In genomic region chr14:69703047-69704046, GRCh38 we compare ENCODE assay signal across 1 cellular context.
TF ChIP-seq lines count a peak whose summit lies in the region.

No MANE protein-coding gene starts in this region.

TF ChIP-seq in HepG2, 621 proteins besides CTCF, POLR2A, EP300 and RAD21 (continued from another document and continues in another):
- TF ChIP-seq, protein P1, sequence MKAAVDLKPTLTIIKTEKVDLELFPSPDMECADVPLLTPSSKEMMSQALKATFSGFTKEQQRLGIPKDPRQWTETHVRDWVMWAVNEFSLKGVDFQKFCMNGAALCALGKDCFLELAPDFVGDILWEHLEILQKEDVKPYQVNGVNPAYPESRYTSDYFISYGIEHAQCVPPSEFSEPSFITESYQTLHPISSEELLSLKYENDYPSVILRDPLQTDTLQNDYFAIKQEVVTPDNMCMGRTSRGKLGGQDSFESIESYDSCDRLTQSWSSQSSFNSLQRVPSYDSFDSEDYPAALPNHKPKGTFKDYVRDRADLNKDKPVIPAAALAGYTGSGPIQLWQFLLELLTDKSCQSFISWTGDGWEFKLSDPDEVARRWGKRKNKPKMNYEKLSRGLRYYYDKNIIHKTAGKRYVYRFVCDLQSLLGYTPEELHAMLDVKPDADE (CRISPR knock-in tag; IDR thresholded peaks at IDR 0.05): no peak
- TF ChIP-seq ZNF562 (CRISPR knock-in tag; IDR thresholded peaks at IDR 0.05; ENCODE audit: borderline replicate concordance) (no peak), GZF1 (CRISPR knock-in tag; IDR thresholded peaks at IDR 0.05) (no peak), SOX13 (IDR thresholded peaks at IDR 0.05) (no peak), SOX13 (CRISPR knock-in tag; conservative IDR thresholded peaks at IDR 0.05 in 1 of 2, IDR thresholded peaks at IDR 0.05 in 1 of 2) (peak in 1 of 2 experiments; percentile 69; a peak in 2 of 4 replicates), LRRFIP1 (CRISPR knock-in tag; conservative IDR thresholded peaks at IDR 0.05) (no peak), ZFP82 (CRISPR knock-in tag; IDR thresholded peaks at IDR 0.05; ENCODE audit: borderline replicate concordance) (no peak), ZNF570 (CRISPR knock-in tag; IDR thresholded peaks at IDR 0.05; ENCODE audit: borderline replicate concordance) (no peak), SP1 (IDR thresholded peaks at IDR 0.05) (no peak), SP1 (CRISPR knock-in tag; IDR thresholded peaks at IDR 0.05) (no peak), POLR2G (IDR thresholded peaks at IDR 0.05; ENCODE audit: low read depth, low read length) (no peak), FOXP1 (IDR thresholded peaks at IDR 0.05) (no peak), FOXP1 (CRISPR knock-in tag; IDR thresholded peaks at IDR 0.05) (no peak), SOX5 (CRISPR knock-in tag; IDR thresholded peaks at IDR 0.05; ENCODE audit: borderline replicate concordance) (peak; percentile 50; the same call in 1 of the 2 replicates), NFKBIZ (CRISPR knock-in tag; IDR thresholded peaks at IDR 0.05) (no peak), ZNF234 (CRISPR knock-in tag; conservative IDR thresholded peaks at IDR 0.05) (no peak), DNMT1 (CRISPR knock-in tag; IDR thresholded peaks at IDR 0.05) (no peak), ZFP1 (CRISPR knock-in tag; IDR thresholded peaks at IDR 0.05) (no peak), CBX1 (IDR thresholded peaks at IDR 0.05; ENCODE audit: low read depth) (no peak), NAIF1 (CRISPR knock-in tag; IDR thresholded peaks at IDR 0.05; ENCODE audit: borderline replicate concordance) (no peak), ZNF274 (CRISPR knock-in tag; IDR thresholded peaks at IDR 0.05) (no peak), ZBTB1 (CRISPR knock-in tag; IDR thresholded peaks at IDR 0.05; ENCODE audit: borderline replicate concordance) (no peak), ZFP37 (CRISPR knock-in tag; IDR thresholded peaks at IDR 0.05; ENCODE audit: borderline replicate concordance) (no peak), MBNL3 (CRISPR knock-in tag; conservative IDR thresholded peaks at IDR 0.05) (no peak), NR2F6 (IDR thresholded peaks at IDR 0.05) (peak; percentile 77), NR2F6 (CRISPR knock-in tag; IDR thresholded peaks at IDR 0.05) (peak; percentile 78), ZNF34 (CRISPR knock-in tag; IDR thresholded peaks at IDR 0.05; ENCODE audit: borderline replicate concordance) (no peak), RBAK (CRISPR knock-in tag; IDR thresholded peaks at IDR 0.05) (no peak), SPEN (CRISPR knock-in tag; IDR thresholded peaks at IDR 0.05; ENCODE audit: low read depth) (no peak), ZNF687 (CRISPR knock-in tag; IDR thresholded peaks at IDR 0.05) (peak; percentile 25), ZNF329 (CRISPR knock-in tag; IDR thresholded peaks at IDR 0.05; ENCODE audit: low read depth) (no peak), MED1 (CRISPR knock-in tag; IDR thresholded peaks at IDR 0.05) (no peak), EZH2 (conservative IDR thresholded peaks at IDR 0.05; ENCODE audit: low read depth, low read length) (no peak), NCOR1 (IDR thresholded peaks at IDR 0.05; ENCODE audit: borderline replicate concordance, low read length) (no peak), ZNF251 (CRISPR knock-in tag; IDR thresholded peaks at IDR 0.05) (no peak), DMAP1 (CRISPR knock-in tag; IDR thresholded peaks at IDR 0.05) (no peak), ZNF143 (CRISPR knock-in tag; IDR thresholded peaks at IDR 0.05) (no peak), NR2C2 (CRISPR knock-in tag; IDR thresholded peaks at IDR 0.05; ENCODE audit: borderline replicate concordance) (no peak)
- TF ChIP-seq, protein P2, sequence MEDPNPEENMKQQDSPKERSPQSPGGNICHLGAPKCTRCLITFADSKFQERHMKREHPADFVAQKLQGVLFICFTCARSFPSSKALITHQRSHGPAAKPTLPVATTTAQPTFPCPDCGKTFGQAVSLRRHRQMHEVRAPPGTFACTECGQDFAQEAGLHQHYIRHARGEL (CRISPR knock-in tag; IDR thresholded peaks at IDR 0.05): no peak
- TF ChIP-seq, protein P3, sequence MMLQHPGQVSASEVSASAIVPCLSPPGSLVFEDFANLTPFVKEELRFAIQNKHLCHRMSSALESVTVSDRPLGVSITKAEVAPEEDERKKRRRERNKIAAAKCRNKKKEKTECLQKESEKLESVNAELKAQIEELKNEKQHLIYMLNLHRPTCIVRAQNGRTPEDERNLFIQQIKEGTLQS (CRISPR knock-in tag; IDR thresholded peaks at IDR 0.05): no peak
- TF ChIP-seq, protein P4, sequence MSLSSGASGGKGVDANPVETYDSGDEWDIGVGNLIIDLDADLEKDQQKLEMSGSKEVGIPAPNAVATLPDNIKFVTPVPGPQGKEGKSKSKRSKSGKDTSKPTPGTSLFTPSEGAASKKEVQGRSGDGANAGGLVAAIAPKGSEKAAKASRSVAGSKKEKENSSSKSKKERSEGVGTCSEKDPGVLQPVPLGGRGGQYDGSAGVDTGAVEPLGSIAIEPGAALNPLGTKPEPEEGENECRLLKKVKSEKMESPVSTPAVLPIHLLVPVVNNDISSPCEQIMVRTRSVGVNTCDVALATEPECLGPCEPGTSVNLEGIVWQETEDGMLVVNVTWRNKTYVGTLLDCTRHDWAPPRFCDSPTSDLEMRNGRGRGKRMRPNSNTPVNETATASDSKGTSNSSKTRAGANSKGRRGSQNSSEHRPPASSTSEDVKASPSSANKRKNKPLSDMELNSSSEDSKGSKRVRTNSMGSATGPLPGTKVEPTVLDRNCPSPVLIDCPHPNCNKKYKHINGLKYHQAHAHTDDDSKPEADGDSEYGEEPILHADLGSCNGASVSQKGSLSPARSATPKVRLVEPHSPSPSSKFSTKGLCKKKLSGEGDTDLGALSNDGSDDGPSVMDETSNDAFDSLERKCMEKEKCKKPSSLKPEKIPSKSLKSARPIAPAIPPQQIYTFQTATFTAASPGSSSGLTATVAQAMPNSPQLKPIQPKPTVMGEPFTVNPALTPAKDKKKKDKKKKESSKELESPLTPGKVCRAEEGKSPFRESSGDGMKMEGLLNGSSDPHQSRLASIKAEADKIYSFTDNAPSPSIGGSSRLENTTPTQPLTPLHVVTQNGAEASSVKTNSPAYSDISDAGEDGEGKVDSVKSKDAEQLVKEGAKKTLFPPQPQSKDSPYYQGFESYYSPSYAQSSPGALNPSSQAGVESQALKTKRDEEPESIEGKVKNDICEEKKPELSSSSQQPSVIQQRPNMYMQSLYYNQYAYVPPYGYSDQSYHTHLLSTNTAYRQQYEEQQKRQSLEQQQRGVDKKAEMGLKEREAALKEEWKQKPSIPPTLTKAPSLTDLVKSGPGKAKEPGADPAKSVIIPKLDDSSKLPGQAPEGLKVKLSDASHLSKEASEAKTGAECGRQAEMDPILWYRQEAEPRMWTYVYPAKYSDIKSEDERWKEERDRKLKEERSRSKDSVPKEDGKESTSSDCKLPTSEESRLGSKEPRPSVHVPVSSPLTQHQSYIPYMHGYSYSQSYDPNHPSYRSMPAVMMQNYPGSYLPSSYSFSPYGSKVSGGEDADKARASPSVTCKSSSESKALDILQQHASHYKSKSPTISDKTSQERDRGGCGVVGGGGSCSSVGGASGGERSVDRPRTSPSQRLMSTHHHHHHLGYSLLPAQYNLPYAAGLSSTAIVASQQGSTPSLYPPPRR (CRISPR knock-in tag; IDR thresholded peaks at IDR 0.05; ENCODE audit: borderline replicate concordance): 0 out of 2 replicates have a peak, but pooled peaks have one; percentile 51
- TF ChIP-seq, protein P5, sequence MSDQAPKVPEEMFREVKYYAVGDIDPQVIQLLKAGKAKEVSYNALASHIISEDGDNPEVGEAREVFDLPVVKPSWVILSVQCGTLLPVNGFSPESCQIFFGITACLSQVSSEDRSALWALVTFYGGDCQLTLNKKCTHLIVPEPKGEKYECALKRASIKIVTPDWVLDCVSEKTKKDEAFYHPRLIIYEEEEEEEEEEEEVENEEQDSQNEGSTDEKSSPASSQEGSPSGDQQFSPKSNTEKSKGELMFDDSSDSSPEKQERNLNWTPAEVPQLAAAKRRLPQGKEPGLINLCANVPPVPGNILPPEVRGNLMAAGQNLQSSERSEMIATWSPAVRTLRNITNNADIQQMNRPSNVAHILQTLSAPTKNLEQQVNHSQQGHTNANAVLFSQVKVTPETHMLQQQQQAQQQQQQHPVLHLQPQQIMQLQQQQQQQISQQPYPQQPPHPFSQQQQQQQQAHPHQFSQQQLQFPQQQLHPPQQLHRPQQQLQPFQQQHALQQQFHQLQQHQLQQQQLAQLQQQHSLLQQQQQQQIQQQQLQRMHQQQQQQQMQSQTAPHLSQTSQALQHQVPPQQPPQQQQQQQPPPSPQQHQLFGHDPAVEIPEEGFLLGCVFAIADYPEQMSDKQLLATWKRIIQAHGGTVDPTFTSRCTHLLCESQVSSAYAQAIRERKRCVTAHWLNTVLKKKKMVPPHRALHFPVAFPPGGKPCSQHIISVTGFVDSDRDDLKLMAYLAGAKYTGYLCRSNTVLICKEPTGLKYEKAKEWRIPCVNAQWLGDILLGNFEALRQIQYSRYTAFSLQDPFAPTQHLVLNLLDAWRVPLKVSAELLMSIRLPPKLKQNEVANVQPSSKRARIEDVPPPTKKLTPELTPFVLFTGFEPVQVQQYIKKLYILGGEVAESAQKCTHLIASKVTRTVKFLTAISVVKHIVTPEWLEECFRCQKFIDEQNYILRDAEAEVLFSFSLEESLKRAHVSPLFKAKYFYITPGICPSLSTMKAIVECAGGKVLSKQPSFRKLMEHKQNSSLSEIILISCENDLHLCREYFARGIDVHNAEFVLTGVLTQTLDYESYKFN (CRISPR knock-in tag; conservative IDR thresholded peaks at IDR 0.05): peak; percentile 71
- TF ChIP-seq, protein P6, sequence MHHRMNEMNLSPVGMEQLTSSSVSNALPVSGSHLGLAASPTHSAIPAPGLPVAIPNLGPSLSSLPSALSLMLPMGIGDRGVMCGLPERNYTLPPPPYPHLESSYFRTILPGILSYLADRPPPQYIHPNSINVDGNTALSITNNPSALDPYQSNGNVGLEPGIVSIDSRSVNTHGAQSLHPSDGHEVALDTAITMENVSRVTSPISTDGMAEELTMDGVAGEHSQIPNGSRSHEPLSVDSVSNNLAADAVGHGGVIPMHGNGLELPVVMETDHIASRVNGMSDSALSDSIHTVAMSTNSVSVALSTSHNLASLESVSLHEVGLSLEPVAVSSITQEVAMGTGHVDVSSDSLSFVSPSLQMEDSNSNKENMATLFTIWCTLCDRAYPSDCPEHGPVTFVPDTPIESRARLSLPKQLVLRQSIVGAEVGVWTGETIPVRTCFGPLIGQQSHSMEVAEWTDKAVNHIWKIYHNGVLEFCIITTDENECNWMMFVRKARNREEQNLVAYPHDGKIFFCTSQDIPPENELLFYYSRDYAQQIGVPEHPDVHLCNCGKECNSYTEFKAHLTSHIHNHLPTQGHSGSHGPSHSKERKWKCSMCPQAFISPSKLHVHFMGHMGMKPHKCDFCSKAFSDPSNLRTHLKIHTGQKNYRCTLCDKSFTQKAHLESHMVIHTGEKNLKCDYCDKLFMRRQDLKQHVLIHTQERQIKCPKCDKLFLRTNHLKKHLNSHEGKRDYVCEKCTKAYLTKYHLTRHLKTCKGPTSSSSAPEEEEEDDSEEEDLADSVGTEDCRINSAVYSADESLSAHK (CRISPR knock-in tag; IDR thresholded peaks at IDR 0.05; ENCODE audit: borderline replicate concordance): no peak
- TF ChIP-seq, protein P7, sequence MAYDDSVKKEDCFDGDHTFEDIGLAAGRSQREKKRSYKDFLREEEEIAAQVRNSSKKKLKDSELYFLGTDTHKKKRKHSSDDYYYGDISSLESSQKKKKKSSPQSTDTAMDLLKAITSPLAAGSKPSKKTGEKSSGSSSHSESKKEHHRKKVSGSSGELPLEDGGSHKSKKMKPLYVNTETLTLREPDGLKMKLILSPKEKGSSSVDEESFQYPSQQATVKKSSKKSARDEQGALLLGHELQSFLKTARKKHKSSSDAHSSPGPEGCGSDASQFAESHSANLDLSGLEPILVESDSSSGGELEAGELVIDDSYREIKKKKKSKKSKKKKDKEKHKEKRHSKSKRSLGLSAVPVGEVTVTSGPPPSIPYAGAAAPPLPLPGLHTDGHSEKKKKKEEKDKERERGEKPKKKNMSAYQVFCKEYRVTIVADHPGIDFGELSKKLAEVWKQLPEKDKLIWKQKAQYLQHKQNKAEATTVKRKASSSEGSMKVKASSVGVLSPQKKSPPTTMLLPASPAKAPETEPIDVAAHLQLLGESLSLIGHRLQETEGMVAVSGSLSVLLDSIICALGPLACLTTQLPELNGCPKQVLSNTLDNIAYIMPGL (CRISPR knock-in tag; IDR thresholded peaks at IDR 0.05; ENCODE audit: borderline replicate concordance in 1 of 2, low read depth in 1 of 2): no peak
